Comparison of ENCODE assay signal across 1 cellular context in genomic region chr1:91842056-91842455, GRCh38.
TF ChIP-seq lines count a peak whose summit lies in the region.

No MANE protein-coding gene starts in this region.

TF ChIP-seq in IMR-90, 13 proteins besides CTCF, POLR2A, EP300 and RAD21:
- TF ChIP-seq, protein P1, sequence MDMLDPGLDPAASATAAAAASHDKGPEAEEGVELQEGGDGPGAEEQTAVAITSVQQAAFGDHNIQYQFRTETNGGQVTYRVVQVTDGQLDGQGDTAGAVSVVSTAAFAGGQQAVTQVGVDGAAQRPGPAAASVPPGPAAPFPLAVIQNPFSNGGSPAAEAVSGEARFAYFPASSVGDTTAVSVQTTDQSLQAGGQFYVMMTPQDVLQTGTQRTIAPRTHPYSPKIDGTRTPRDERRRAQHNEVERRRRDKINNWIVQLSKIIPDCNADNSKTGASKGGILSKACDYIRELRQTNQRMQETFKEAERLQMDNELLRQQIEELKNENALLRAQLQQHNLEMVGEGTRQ (IDR thresholded peaks at IDR 0.05; ENCODE audit: low read depth, low read length): no peak
- TF ChIP-seq MAFK (IDR thresholded peaks at IDR 0.05; ENCODE audit: low read depth, low read length) (no peak), CEBPB (IDR thresholded peaks at IDR 0.05; ENCODE audit: low read depth, low read length) (no peak)
